8 cellular contexts compared by ENCODE assay signal in genomic region chr19:29843180-29844051, GRCh38. TPM values are rescaled to one million over a fixed set of nuclear protein-coding genes. Genes with fewer than 3 reads are reported as not detected.
DNase-seq lines count a peak whose midpoint lies in the region; ATAC-seq, FAIRE-seq and TF ChIP-seq lines count a peak whose summit lies in the region.

No MANE protein-coding gene starts in this region.

- H3K9ac ChIP-seq in HCT116 (ENCODE audit: low read length), result no peak overlapping the region
- H3K9ac ChIP-seq in parathyroid adenoma, result no peak overlapping the region

- H3K36me3 ChIP-seq in HCT116 (ENCODE audit: control insufficient read depth in 1 of 2, insufficient read depth in 2 of 2, low read length in 2 of 2) (no peaks in the 10 kb centered on the region), parathyroid adenoma (ENCODE audit: control insufficient read depth, insufficient read depth, low read length) (no peaks in the 10 kb centered on the region)

- ATAC-seq in HCT116 (no peak), HG02981 (IDR thresholded peaks at IDR 0.05; ENCODE audit: unreplicated experiment) (no peak)

- H3K9me3 ChIP-seq in HCT116 (ENCODE audit: control insufficient read depth in 1 of 2, insufficient read depth in 1 of 2, low read depth in 1 of 2, low read length in 2 of 2) (no peaks in the 10 kb centered on the region), parathyroid adenoma (ENCODE audit: control insufficient read depth, low read length) (no peaks in the 10 kb centered on the region)

- DNase-seq in HCT116 (ENCODE audit: low read depth, low spot score) (no peak), foreskin fibroblast (peak; percentile 23 to 61), GM19240 (ENCODE audit: insufficient read length, low spot score) (no peak), NCI-H2107 (lab: John Stamatoyannopoulos, UW) (no peak), SW480 (ENCODE audit: low spot score) (no peak)

- no peak for TF ChIP-seq RAD21 in HCT116 (IDR thresholded peaks at IDR 0.05; ENCODE audit: low read depth)

- peak; percentile 31 for FAIRE-seq in TTC549 (lab: Jason Lieb, UNC)

- POLR2A ChIA-PET in HCT116 (lab: Charles Lee), result no interaction called here

- H3K27me3 ChIP-seq in HCT116 (ENCODE audit: insufficient read depth, low read length) (no peaks in the 10 kb centered on the region), parathyroid adenoma (ENCODE audit: control insufficient read depth, insufficient read depth, low read length) (no peaks in the 10 kb centered on the region)

- H3K79me2 ChIP-seq in HCT116 (ENCODE audit: insufficient read depth, low read length) (no peaks in the 10 kb centered on the region), parathyroid adenoma (no peaks in the 10 kb centered on the region)

- H3K27ac ChIP-seq in HCT116 (ENCODE audit: low read depth, low read length), result no peak overlapping the region; the same call in 1 of the 2 replicates
- H3K27ac ChIP-seq in parathyroid adenoma, result no peak overlapping the region

- H3K4me3 ChIP-seq in HCT116 (replicated peaks in 1 of 2; ENCODE audit: low read depth in 1 of 2, low read length in 2 of 2), result no peak overlapping the region
- H3K4me3 ChIP-seq in foreskin fibroblast (ENCODE audit: low read depth in 1 of 2, low read length in 2 of 2), result peak overlapping the region; percentile 13 to 43
- no peak overlapping the region for H3K4me3 ChIP-seq in parathyroid adenoma (ENCODE audit: low read depth, low read length)

- CTCF ChIA-PET in HCT116 (lab: Charles Lee), result interaction anchor here (1.6 to 2.2 kb wide), 2 partner anchors 15 to 30 kb away, joined by 4 to 30 read pairs; no protein-coding TSS in a partner anchor

- no TSS peak for BruUV-seq in HCT116 (replicated peaks; lab: Mats Ljungman, UMichigan)

- H4K20me1 ChIP-seq in HCT116 (ENCODE audit: insufficient read depth), result no peaks in the 10 kb centered on the region

- H2AFZ ChIP-seq in HCT116 (ENCODE audit: low read depth, low read length, poor library complexity, severe bottlenecking), result no peak overlapping the region
- peak overlapping the region; percentile 70 for H2AFZ ChIP-seq in parathyroid adenoma

- H3K4me2 ChIP-seq in HCT116 (ENCODE audit: low read length) (peak overlapping the region; percentile 96), parathyroid adenoma (ENCODE audit: low read length) (peak overlapping the region; percentile 40)

- RAD21 ChIA-PET in HCT116 (lab: Charles Lee; ENCODE audit: low non-redundant PET in 1 of 2, low total read pairs in 2 of 2, uncharacterized antibody in 2 of 2, unreplicated experiment in 2 of 2), result interaction anchor here in 1 of 2 experiments (0.5 kb wide), 1 partner anchor 16 kb away, joined by 3 read pairs; no protein-coding TSS in a partner anchor

- TF ChIP-seq POLR2A in HCT116 (IDR thresholded peaks at IDR 0.05; ENCODE audit: borderline replicate concordance, extremely low read depth, insufficient read depth, insufficient read length), result no peak

- no peaks in the 10 kb centered on the region for H3K9me2 ChIP-seq in HCT116 (ENCODE audit: insufficient read depth)

- H3K4me1 ChIP-seq in HCT116 (ENCODE audit: control insufficient read depth in 1 of 2, insufficient read depth in 2 of 2, low read length in 2 of 2) (peaks cover 26 to 38% of the 10 kb centered on the region in 2 experiments), parathyroid adenoma (no peaks in the 10 kb centered on the region)

- intact Hi-C loops in HCT116 (cut with micrococcal nuclease), result loop anchor here (2.0 kb wide), 1 partner anchor 33 kb away; the partner anchor contains the start of gene CCNE1

- no peak for TF ChIP-seq CTCF in HCT116 (IDR thresholded peaks at IDR 0.05 in 2 of 3, conservative IDR thresholded peaks at IDR 0.05 in 1 of 3; ENCODE audit: borderline replicate concordance in 1 of 3, insufficient read depth in 1 of 3, low read depth in 2 of 3, low read length in 2 of 3)
- no peak for TF ChIP-seq CTCF in foreskin fibroblast (IDR thresholded peaks at IDR 0.05; ENCODE audit: low read depth, low read length)
- TF ChIP-seq CTCF in parathyroid adenoma (IDR thresholded peaks at IDR 0.05), result no peak

TF ChIP-seq in HCT116, 20 proteins besides CTCF, POLR2A, EP300 and RAD21:
- TF ChIP-seq SP1 (IDR thresholded peaks at IDR 0.05; ENCODE audit: low read depth), result no peak
- no peak for TF ChIP-seq YY1 (IDR thresholded peaks at IDR 0.05; ENCODE audit: extremely low read depth, insufficient replicate concordance, low read depth, low read length)
- no peak for TF ChIP-seq EZH2 (IDR thresholded peaks at IDR 0.05)
- TF ChIP-seq FOSL1 (IDR thresholded peaks at IDR 0.05; ENCODE audit: low read depth), result no peak
- no peak for TF ChIP-seq CBX3 (IDR thresholded peaks at IDR 0.05; ENCODE audit: low read depth)
- TF ChIP-seq MAX (IDR thresholded peaks at IDR 0.05), result no peak
- no peak for TF ChIP-seq SIN3A (IDR thresholded peaks at IDR 0.05; ENCODE audit: low read depth)
- TF ChIP-seq SRF (IDR thresholded peaks at IDR 0.05; ENCODE audit: low read depth), result no peak
- TF ChIP-seq ATF3 (IDR thresholded peaks at IDR 0.05), result no peak
- no peak for TF ChIP-seq EZH2phosphoT487 (IDR thresholded peaks at IDR 0.05; ENCODE audit: borderline replicate concordance)
- no peak for TF ChIP-seq ZBTB33 (IDR thresholded peaks at IDR 0.05; ENCODE audit: extremely low read depth, insufficient replicate concordance, low read length)
- TF ChIP-seq POLR2AphosphoS5 (IDR thresholded peaks at IDR 0.05; ENCODE audit: low read depth, low read length), result no peak
- TF ChIP-seq TCF7L2 (IDR thresholded peaks at IDR 0.05; ENCODE audit: borderline replicate concordance, extremely low read depth, insufficient read depth, insufficient read length), result no peak
- TF ChIP-seq ZNF274 (IDR thresholded peaks at IDR 0.05; ENCODE audit: low read depth, low read length), result no peak
- TF ChIP-seq REST (IDR thresholded peaks at IDR 0.05; ENCODE audit: low read depth), result no peak

RNA-seq across cellular contexts. Expression of gene CCNE1, which starts 31.6 kb away (rescaled TPM):
- total RNA-seq in HCT116 (2021; ENCODE audit: unreplicated experiment), result 29.3 TPM
- 14.7 and 18.4 TPM in 2 replicates for polyA plus RNA-seq in HCT116 (2012)

Comparison
In these comparisons a context has a peak if more than half of its experiments do, and no peak if none do; other contexts are left out.
1. DNase-seq: peak in foreskin fibroblast (2 of 2); none in HCT116 (single experiment), GM19240 (single experiment), NCI-H2107 (single experiment) and SW480 (single experiment).
2. H3K4me3 ChIP-seq: peak in foreskin fibroblast (2 of 2); none in HCT116 (0 of 2) and parathyroid adenoma (single experiment).